Comparison of ENCODE assay signal across 8 cellular contexts in the genomic region with DNA sequence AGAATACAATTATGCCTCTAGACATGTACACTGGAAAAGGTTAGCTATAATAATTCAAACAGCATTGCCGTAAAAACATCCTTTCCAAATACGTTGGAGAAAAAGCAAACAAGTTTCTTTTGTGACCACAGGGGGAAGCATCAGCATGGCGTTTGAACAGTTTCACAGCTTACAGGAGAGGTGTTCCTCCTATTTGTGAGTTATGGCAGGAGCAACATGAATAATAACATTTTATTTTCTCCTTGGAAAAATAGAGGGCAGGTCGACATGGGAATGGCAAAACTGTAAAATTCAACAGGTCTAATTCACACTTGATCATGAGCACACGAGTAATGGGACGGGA. TPM values are rescaled to one million over a fixed set of nuclear protein-coding genes. Genes with fewer than 3 reads are reported as not detected.
DNase-seq lines count a peak whose midpoint lies in the region; ATAC-seq and TF ChIP-seq lines count a peak whose summit lies in the region.

No MANE protein-coding gene starts in this region.

- H2AK5ac ChIP-seq in trophoblast cell (ENCODE audit: low read length): no peak overlapping the region

- peaks cover 8 to 15% of the 10 kb centered on the region in 2 donors for H3K9me3 Mint-ChIP-seq in stimulated activated naive CD8-positive, alpha-beta T cell treated with anti-CD3 and anti-CD28 coated beads, Interleukin-15, amount 100 ng/mL, for 72 hours
- peaks cover 0 to 2% of the 10 kb centered on the region in 2 donors for H3K9me3 Mint-ChIP-seq in stimulated activated naive B cell treated with anti-CD40 and anti-IgM and Interleukin-4, amounts not matched to agents 10 μg/mL and 1 μg/mL and 100 μg/mL, for 72 hours

- no peaks in the 10 kb centered on the region for H3K27me3 Mint-ChIP-seq in stimulated activated naive CD8-positive, alpha-beta T cell treated with anti-CD3 and anti-CD28 coated beads, Interleukin-15, amount 100 ng/mL, for 72 hours
- H3K27me3 Mint-ChIP-seq in stimulated activated naive B cell treated with anti-CD40 and anti-IgM and Interleukin-4, amounts not matched to agents 10 μg/mL and 1 μg/mL and 100 μg/mL, for 72 hours: no peaks in the 10 kb centered on the region

- peak; percentile 66 for TF ChIP-seq CTCF in cardiac muscle cell (IDR thresholded peaks at IDR 0.05; ENCODE audit: low read depth, low read length)
- TF ChIP-seq CTCF in dorsolateral prefrontal cortex (IDR thresholded peaks at IDR 0.05 in 54 of 56, conservative IDR thresholded peaks at IDR 0.05 in 2 of 56; ENCODE audit: low read depth in 1 of 56, partially characterized antibody in 56 of 56): peak in 47 of 56 donors; percentile 15 to 57 (median 37)

- H3K18ac ChIP-seq in trophoblast cell (ENCODE audit: low read length): no peak overlapping the region

- H2BK5ac ChIP-seq in trophoblast cell (ENCODE audit: low read depth, low read length, poor library complexity): no peak overlapping the region

- WGBS in trophoblast cell (ENCODE audit: extremely low coverage, insufficient coverage, insufficient read length): no CpG with 5 or more reads among the region's 6 CpGs

- no peak overlapping the region for H3K23ac ChIP-seq in trophoblast cell (ENCODE audit: low read length)

- peaks cover 8% of the 10 kb centered on the region for H3K4me1 Mint-ChIP-seq in stimulated activated naive CD8-positive, alpha-beta T cell treated with anti-CD3 and anti-CD28 coated beads, Interleukin-15, amount 100 ng/mL, for 72 hours
- peaks cover 6 to 8% of the 10 kb centered on the region in 2 donors for H3K4me1 Mint-ChIP-seq in stimulated activated naive B cell treated with anti-CD40 and anti-IgM and Interleukin-4, amounts not matched to agents 10 μg/mL and 1 μg/mL and 100 μg/mL, for 72 hours

- intact Hi-C loops in cardiac septum (cut with DNase I) (no loop called here), dorsolateral prefrontal cortex (cut with DNase I) (no loop called here)

- H3K4me3 ChIP-seq in cardiac muscle cell (no peak overlapping the region), dorsolateral prefrontal cortex (peak overlapping the region in 16 of 59 donors; percentile 4 to 39 (median 21)), trophoblast cell (ENCODE audit: low read depth, low read length) (no peak overlapping the region)

- no peak overlapping the region for H3K9ac ChIP-seq in trophoblast cell (ENCODE audit: low read length)

- peaks cover 5% of the 10 kb centered on the region for H3K4me1 ChIP-seq in cardiac muscle cell (ENCODE audit: low read depth)
- no peaks in the 10 kb centered on the region for H3K4me1 ChIP-seq in trophoblast cell (ENCODE audit: control insufficient read depth in 1 of 2, insufficient read depth in 2 of 2, low read length in 2 of 2)

- no peaks in the 10 kb centered on the region for H3K36me3 Mint-ChIP-seq in stimulated activated naive B cell treated with anti-CD40 and anti-IgM and Interleukin-4, amounts not matched to agents 10 μg/mL and 1 μg/mL and 100 μg/mL, for 72 hours

- H3K79me1 ChIP-seq in trophoblast cell (ENCODE audit: low read length): no peaks in the 10 kb centered on the region

- H4K12ac ChIP-seq in trophoblast cell (ENCODE audit: low read depth, low read length): no peak overlapping the region

- H4K91ac ChIP-seq in trophoblast cell (ENCODE audit: low read depth, low read length): no peak overlapping the region

- H3K36me3 ChIP-seq in cardiac muscle cell (no peaks in the 10 kb centered on the region), trophoblast cell (ENCODE audit: control insufficient read depth in 1 of 2, insufficient read depth in 2 of 2, low read length in 2 of 2) (no peaks in the 10 kb centered on the region)

- DNase-seq in cardiac muscle cell (ENCODE audit: low read depth in 1 of 2, low spot score in 1 of 2): peak; percentile 55 to 73
- no peak for DNase-seq in cardiac septum (ENCODE audit: low spot score)
- peak; percentile 85 for DNase-seq in NCI-H748 treated with DMSO at 0.1 percent for 48 hours (lab: John Stamatoyannopoulos, UW)
- DNase-seq in dorsolateral prefrontal cortex: no peak
- peak in 1 of 2 donors; percentile 46 for DNase-seq in trophoblast cell
- DNase-seq in stimulated activated naive CD8-positive, alpha-beta T cell treated with anti-CD3 and anti-CD28 coated beads, Interleukin-15, amount 100 ng/mL, for 72 hours: no peak
- DNase-seq in stimulated activated naive B cell treated with anti-CD40 and anti-IgM and Interleukin-4, amounts not matched to agents 10 μg/mL and 1 μg/mL and 100 μg/mL, for 72 hours: no peak

- H3K27ac ChIP-seq in cardiac muscle cell: no peak overlapping the region
- no peak overlapping the region for H3K27ac ChIP-seq in dorsolateral prefrontal cortex
- no peak overlapping the region for H3K27ac ChIP-seq in trophoblast cell (ENCODE audit: low read depth, low read length)

- no peaks in the 10 kb centered on the region for H3K79me2 ChIP-seq in trophoblast cell (ENCODE audit: control insufficient read depth, insufficient read depth, low read length, poor library complexity)

- H3K4me2 ChIP-seq in trophoblast cell (ENCODE audit: low read length): no peak overlapping the region

- ATAC-seq in HG03439 (IDR thresholded peaks at IDR 0.05; ENCODE audit: unreplicated experiment): no peak
- ATAC-seq in stimulated activated naive CD8-positive, alpha-beta T cell treated with anti-CD3 and anti-CD28 coated beads, Interleukin-15, amount 100 ng/mL, for 72 hours: no peak
- no peak for ATAC-seq in stimulated activated naive B cell treated with anti-CD40 and anti-IgM and Interleukin-4, amounts not matched to agents 10 μg/mL and 1 μg/mL and 100 μg/mL, for 72 hours (replicated peaks)

- H3K9me3 ChIP-seq in cardiac muscle cell (ENCODE audit: low read depth): no peaks in the 10 kb centered on the region
- H3K9me3 ChIP-seq in trophoblast cell (ENCODE audit: insufficient read depth, low read depth, low read length): no peaks in the 10 kb centered on the region

- H3K14ac ChIP-seq in trophoblast cell (ENCODE audit: low read length): no peak overlapping the region

- H3K27me3 ChIP-seq in cardiac muscle cell (no peaks in the 10 kb centered on the region), dorsolateral prefrontal cortex (no peaks in the 10 kb centered on the region), trophoblast cell (ENCODE audit: insufficient read depth, low read length) (no peaks in the 10 kb centered on the region)

- peak overlapping the region; percentile 80 for H2BK12ac ChIP-seq in trophoblast cell (ENCODE audit: low read length)

- no peak overlapping the region for H3K27ac Mint-ChIP-seq in stimulated activated naive CD8-positive, alpha-beta T cell treated with anti-CD3 and anti-CD28 coated beads, Interleukin-15, amount 100 ng/mL, for 72 hours
- H3K27ac Mint-ChIP-seq in stimulated activated naive B cell treated with anti-CD40 and anti-IgM and Interleukin-4, amounts not matched to agents 10 μg/mL and 1 μg/mL and 100 μg/mL, for 72 hours: no peak overlapping the region

- no peak overlapping the region for H4K8ac ChIP-seq in trophoblast cell (ENCODE audit: low read depth, low read length)

- no peak overlapping the region for H2AFZ ChIP-seq in trophoblast cell (ENCODE audit: insufficient read depth, low read length, poor library complexity)

- H3K4me3 Mint-ChIP-seq in stimulated activated naive CD8-positive, alpha-beta T cell treated with anti-CD3 and anti-CD28 coated beads, Interleukin-15, amount 100 ng/mL, for 72 hours: peak overlapping the region in 1 of 2 donors; percentile 20
- H3K4me3 Mint-ChIP-seq in stimulated activated naive B cell treated with anti-CD40 and anti-IgM and Interleukin-4, amounts not matched to agents 10 μg/mL and 1 μg/mL and 100 μg/mL, for 72 hours: no peak overlapping the region

- no peak overlapping the region for H2BK120ac ChIP-seq in trophoblast cell (ENCODE audit: insufficient read depth, low read length, poor library complexity)

- H3K4ac ChIP-seq in trophoblast cell (ENCODE audit: low read depth, low read length): no peak overlapping the region

RNA-seq across cellular contexts. Expression of gene GADL1, which starts 39.7 kb away (rescaled TPM):
- total RNA-seq in cardiac muscle cell (10.8 and 13.5 TPM in 2 replicates), cardiac septum (0.62 TPM), dorsolateral prefrontal cortex (under 1 TPM in 37 of 120 experiments, not detected in 83; 0.10 to 0.85 (median 0.22) TPM)
- 15.6 and 16.9 TPM in 2 replicates for polyA plus RNA-seq in cardiac muscle cell
- 0.19 and 0.26 TPM in 2 replicates for polyA plus RNA-seq in trophoblast cell (2013)

Comparison
In these comparisons a context has a peak if more than half of its experiments do, and no peak if none do; other contexts are left out.
1. DNase-seq: peak in cardiac muscle cell (2 of 2) and NCI-H748 treated with DMSO at 0.1 percent for 48 hours (single experiment); none in cardiac septum (single experiment), dorsolateral prefrontal cortex (0 of 10), stimulated activated naive CD8-positive, alpha-beta T cell treated with anti-CD3 and anti-CD28 coated beads, Interleukin-15, amount 100 ng/mL, for 72 hours (0 of 2) and stimulated activated naive B cell treated with anti-CD40 and anti-IgM and Interleukin-4, amounts not matched to agents 10 μg/mL and 1 μg/mL and 100 μg/mL, for 72 hours (single experiment).